ENCODE assay signal across 11 cellular contexts in genomic region chr1:75338974-75339483, GRCh38.
DNase-seq lines count a peak whose midpoint lies in the region; ATAC-seq, FAIRE-seq and TF ChIP-seq lines count a peak whose summit lies in the region.
"Had no signal": no experiment of that assay in that cellular context is flagged by ENCODE, and none has a peak within 500 bp of the region (broad histone marks: within the 10 kb centered on the region; RNA-seq: fewer than 3 reads in every experiment).

No MANE protein-coding gene starts in this region.

- H2BK120ac ChIP-seq in neuronal stem cell (ENCODE audit: low read depth, low read length): no peak overlapping the region

- no peak overlapping the region for H4K8ac ChIP-seq in neuronal stem cell (ENCODE audit: low read depth, low read length)

- DNase-seq in GM19239 (ENCODE audit: insufficient read length, low spot score): peak; percentile 1
- peak; percentile 26 for DNase-seq in NCI-H1105 (lab: John Stamatoyannopoulos, UW)
- no peak for DNase-seq in neuronal stem cell (ENCODE audit: low spot score)
- no peak for DNase-seq in cardiac septum (ENCODE audit: low spot score)
- no peak for DNase-seq in CD4-positive, alpha-beta T cell
- no peak for DNase-seq in left lobe of liver (ENCODE audit: low spot score)
- no peak for DNase-seq in transverse colon
- DNase-seq: activated T-cell treated with anti-CD3 and anti-CD28 coated beads, Interleukin-2, amount 50 U/mL, for 4 hours had no signal

- no peak overlapping the region for H4K91ac ChIP-seq in neuronal stem cell (ENCODE audit: low read depth, low read length, poor library complexity)

- TF ChIP-seq EP300 in transverse colon (IDR thresholded peaks at IDR 0.05; ENCODE audit: low read depth): no peak

- H3K27me3 Mint-ChIP-seq in CD4-positive, alpha-beta T cell: no peaks in the 10 kb centered on the region

- no peaks in the 10 kb centered on the region for H3K27me3 ChIP-seq in neuronal stem cell (ENCODE audit: control insufficient read depth in 3 of 3, insufficient read depth in 3 of 3, low read depth in 1 of 3, low read length in 3 of 3)
- no peaks in the 10 kb centered on the region for H3K27me3 ChIP-seq in CD4-positive, alpha-beta T cell (ENCODE audit: control insufficient read depth, insufficient read depth, low read length)
- H3K27me3 ChIP-seq in transverse colon: no peaks in the 10 kb centered on the region

- no peaks in the 10 kb centered on the region for H3K4me1 Mint-ChIP-seq in CD4-positive, alpha-beta T cell (ENCODE audit: low read depth)

- no peaks in the 10 kb centered on the region for H3K36me3 Mint-ChIP-seq in CD4-positive, alpha-beta T cell (ENCODE audit: low read depth)

- H3K36me3 ChIP-seq in neuronal stem cell (replicated peaks in 1 of 2; ENCODE audit: control insufficient read depth in 2 of 2, insufficient read depth in 2 of 2, low read length in 2 of 2): no peaks in the 10 kb centered on the region
- no peaks in the 10 kb centered on the region for H3K36me3 ChIP-seq in transverse colon

- no peak overlapping the region for H3K9ac ChIP-seq in neuronal stem cell (ENCODE audit: low read depth, low read length, poor library complexity)
- H3K9ac ChIP-seq: parathyroid adenoma had no signal

- ATAC-seq in HG02759 (IDR thresholded peaks at IDR 0.05; ENCODE audit: unreplicated experiment) (peak; percentile 94), left lobe of liver (no peak)
- ATAC-seq in CD4-positive, alpha-beta T cell (ENCODE audit: poor library complexity): no peak
- ATAC-seq: activated T-cell treated with anti-CD3 and anti-CD28 coated beads, Interleukin-2, amount 50 U/mL, for 4 hours; Panc1 had no signal

- H3K4me1 ChIP-seq in neuronal stem cell (ENCODE audit: control insufficient read depth in 2 of 2, insufficient read depth in 1 of 2, low read depth in 1 of 2, low read length in 2 of 2) (peaks cover 2 to 17% of the 10 kb centered on the region in 2 donors), transverse colon (no peaks in the 10 kb centered on the region)
- H3K4me1 ChIP-seq: parathyroid adenoma had no signal

- H3K14ac ChIP-seq in neuronal stem cell (ENCODE audit: low read length): no peak overlapping the region

- H2BK15ac ChIP-seq in neuronal stem cell (ENCODE audit: low read length): no peak overlapping the region

- no peak for FAIRE-seq in GM19239 (lab: Jason Lieb, UNC)

- WGBS in neuronal stem cell (ENCODE audit: extremely low coverage in 2 of 2, insufficient read length in 2 of 2, insufficient replicate concordance in 1 of 2), 2 donors: no CpG with 5 or more reads among the region's 1 CpG
- 25% methylated on average over 1 of the region's 1 CpG; no CpG with 5 or more reads in 1 of the 2 donors for WGBS in transverse colon (ENCODE audit: low coverage in 1 of 2), 2 donors

- no peak overlapping the region for H2BK5ac ChIP-seq in neuronal stem cell (ENCODE audit: low read length)

- no peak overlapping the region for H2BK12ac ChIP-seq in neuronal stem cell (ENCODE audit: low read length)

- H3K4me3 Mint-ChIP-seq in CD4-positive, alpha-beta T cell: no peak overlapping the region
- H3K4me3 Mint-ChIP-seq: activated T-cell treated with anti-CD3 and anti-CD28 coated beads, Interleukin-2, amount 50 U/mL, for 4 hours had no signal

- H3K9me3 Mint-ChIP-seq in CD4-positive, alpha-beta T cell: no peaks in the 10 kb centered on the region
- H3K9me3 Mint-ChIP-seq: activated T-cell treated with anti-CD3 and anti-CD28 coated beads, Interleukin-2, amount 50 U/mL, for 4 hours had no signal

- H3K27ac ChIP-seq in neuronal stem cell (replicated peaks; ENCODE audit: low read length): no peak overlapping the region
- no peak overlapping the region for H3K27ac ChIP-seq in CD4-positive, alpha-beta T cell (ENCODE audit: low read depth, low read length)
- no peak overlapping the region for H3K27ac ChIP-seq in transverse colon
- H3K27ac ChIP-seq: parathyroid adenoma had no signal

- H3K23ac ChIP-seq in neuronal stem cell (ENCODE audit: low read depth, low read length, poor library complexity): no peak overlapping the region

- H3K4me3 ChIP-seq in neuronal stem cell (ENCODE audit: low read length in 2 of 2) (no peak overlapping the region), transverse colon (no peak overlapping the region)

- H3K4ac ChIP-seq in neuronal stem cell (ENCODE audit: low read length): no peak overlapping the region

- CTCF ChIA-PET in CD4-positive, alpha-beta T cell (lab: Charles Lee): no interaction called here

- no peak for TF ChIP-seq POLR2A in transverse colon (IDR thresholded peaks at IDR 0.05)

- H3K4me2 ChIP-seq in neuronal stem cell (ENCODE audit: insufficient read depth, low read length, poor library complexity, severe bottlenecking): no peak overlapping the region

- H3K9me3 ChIP-seq in neuronal stem cell (replicated peaks in 1 of 2; ENCODE audit: control insufficient read depth in 2 of 2, insufficient read depth in 1 of 2, low read depth in 1 of 2, low read length in 2 of 2) (no peaks in the 10 kb centered on the region), transverse colon (no peaks in the 10 kb centered on the region)
- no peaks in the 10 kb centered on the region for H3K9me3 ChIP-seq in CD4-positive, alpha-beta T cell (ENCODE audit: control insufficient read depth, low read length)

- H2AK5ac ChIP-seq in neuronal stem cell (ENCODE audit: low read depth, low read length): no peak overlapping the region

- H2AFZ ChIP-seq in neuronal stem cell (ENCODE audit: low read length): peak overlapping the region; percentile 35
- H2AFZ ChIP-seq: parathyroid adenoma had no signal

- POLR2A ChIA-PET in CD4-positive, alpha-beta T cell (lab: Charles Lee): no interaction called here

- no peak for TF ChIP-seq CTCF in CD4-positive, alpha-beta T cell (IDR thresholded peaks at IDR 0.05)
- no peak for TF ChIP-seq CTCF in transverse colon (IDR thresholded peaks at IDR 0.05)

- no peaks in the 10 kb centered on the region for H3K79me1 ChIP-seq in neuronal stem cell (ENCODE audit: low read depth, low read length)

- no peak overlapping the region for H3K27ac Mint-ChIP-seq in CD4-positive, alpha-beta T cell

- in situ Hi-C loops in transverse colon (cut with MboI; ENCODE audit: low pct_ligation_motif_present in 1 of 4, low pct_unique_long_range_greater_than_20kb in 1 of 4, low sequenced_read_pairs in 3 of 4): no loop called here

- intact Hi-C loops in cardiac septum (cut with DNase I) (no loop called here), transverse colon (cut with DNase I; ENCODE audit: low total_unique reads) (no loop called here)
- intact Hi-C loops in CD4-positive, alpha-beta T cell (cut with DNase I, micrococcal nuclease): no loop called here

- no peak overlapping the region for H3K18ac ChIP-seq in neuronal stem cell (ENCODE audit: low read length)

Comparison
In these comparisons a context has a peak if more than half of its experiments do, and no peak if none do; other contexts are left out.
1. DNase-seq: peak in GM19239 (single experiment) and NCI-H1105 (single experiment); none in neuronal stem cell (single experiment), cardiac septum (single experiment), CD4-positive, alpha-beta T cell (0 of 10), left lobe of liver (single experiment) and transverse colon (single experiment).